ENCODE assay signal across 8 cellular contexts in genomic region chr1:58779837-58780585, GRCh38. TPM values are rescaled to one million over a fixed set of nuclear protein-coding genes. Genes with fewer than 3 reads are reported as not detected.
DNase-seq lines count a peak whose midpoint lies in the region; ATAC-seq, FAIRE-seq and TF ChIP-seq lines count a peak whose summit lies in the region.

No MANE protein-coding gene starts in this region.

- peaks cover 12% of the 10 kb centered on the region; the same call in 2 of the 3 replicates for H3K4me1 ChIP-seq in A549
- H3K4me1 ChIP-seq in HEK293 (ENCODE audit: control insufficient read depth, insufficient read depth, low read length): peaks cover 2% of the 10 kb centered on the region; the same call in 1 of the 2 replicates
- peaks cover 14% of the 10 kb centered on the region for H3K4me1 ChIP-seq in endothelial cell of umbilical vein (ENCODE audit: control insufficient read depth, extremely low read depth, insufficient read depth, low read length)

- no TSS peak for BruUV-seq in endothelial cell of umbilical vein (replicated peaks; lab: Mats Ljungman, UMichigan)

- TF ChIP-seq CTCF in A549 (IDR thresholded peaks at IDR 0.05) (no peak), HEK293 (tag by site-specific recombination; IDR thresholded peaks at IDR 0.05) (no peak), endothelial cell of umbilical vein (IDR thresholded peaks at IDR 0.05; ENCODE audit: extremely low read depth in 1 of 2, insufficient read depth in 1 of 2, low read depth in 1 of 2, low read length in 2 of 2) (no peak), neural crest cell (conservative IDR thresholded peaks at IDR 0.05) (no peak)

- no peaks in the 10 kb centered on the region for H3K27me3 ChIP-seq in endothelial cell of umbilical vein (ENCODE audit: control insufficient read depth in 2 of 2, insufficient read depth in 2 of 2, low read length in 2 of 2)

- dilution Hi-C loops in endothelial cell of umbilical vein (cut with MboI; ENCODE audit: extremely low pct_ligation_motif_present, low sequenced_read_pairs): no loop called here

- H3K9me3 ChIP-seq in A549 (no peaks in the 10 kb centered on the region), HEK293 (ENCODE audit: control insufficient read depth, insufficient read depth, low read depth, low read length) (no peaks in the 10 kb centered on the region), endothelial cell of umbilical vein (replicated peaks; ENCODE audit: control insufficient read depth, insufficient read depth, low read length) (no peaks in the 10 kb centered on the region)

- CTCF ChIA-PET in A549 (lab: Yijun Ruan, JAX) (interaction anchor here (0.9 to 1.5 kb wide), 3 partner anchors 12 to 979 kb away, joined by 3 to 4 read pairs (median 3); no protein-coding TSS in a partner anchor), HEK293 (lab: Yijun Ruan, JAX) (interaction anchor here (0.5 to 3.3 kb wide), 5 partner anchors 11 to 981 kb away, joined by 3 to 17 read pairs (median 6); no protein-coding TSS in a partner anchor), endothelial cell of umbilical vein (lab: Charles Lee) (interaction anchor here (1.0 to 2.3 kb wide), 8 partner anchors 10 to 979 kb away, joined by 3 to 12 read pairs (median 4); no protein-coding TSS in a partner anchor)

- H3K9me3 Mint-ChIP-seq in neural crest cell: no peaks in the 10 kb centered on the region

- H3K27me3 Mint-ChIP-seq in neural crest cell (ENCODE audit: low read depth): peaks cover 19% of the 10 kb centered on the region

- H3K79me2 ChIP-seq in endothelial cell of umbilical vein (ENCODE audit: control insufficient read depth, insufficient read depth, low read length): peaks cover 35% of the 10 kb centered on the region

- H3K9me1 ChIP-seq in endothelial cell of umbilical vein (replicated peaks; ENCODE audit: control insufficient read depth, extremely low read depth, insufficient read depth, low read length): no peaks in the 10 kb centered on the region

- WGBS in A549 (ENCODE audit: missing lambda C conversion rate): 37% methylated on average over 4 of the region's 4 CpGs

- FAIRE-seq in A549 (lab: Jason Lieb, UNC): no peak
- FAIRE-seq in endothelial cell of umbilical vein (lab: Jason Lieb, UNC): peak; percentile 83

- H3K27ac Mint-ChIP-seq in neural crest cell (ENCODE audit: unreplicated experiment): no peak overlapping the region

- H3K4me3 Mint-ChIP-seq in neural crest cell: peak overlapping the region; percentile 95

- no peak for TF ChIP-seq RAD21 in A549 (conservative IDR thresholded peaks at IDR 0.05 in 1 of 2, IDR thresholded peaks at IDR 0.05 in 1 of 2)

- peak overlapping the region; percentile 85 for H3K4me2 ChIP-seq in A549
- peak overlapping the region; percentile 96 for H3K4me2 ChIP-seq in endothelial cell of umbilical vein (ENCODE audit: insufficient read depth, low read length)

- H3K36me3 Mint-ChIP-seq in neural crest cell (ENCODE audit: low read depth): peaks cover 4% of the 10 kb centered on the region

- peak overlapping the region; percentile 98 for H3K9ac ChIP-seq in endothelial cell of umbilical vein (replicated peaks; ENCODE audit: extremely low read depth, insufficient read depth, low read length)

- DNase-seq in A549 (ENCODE audit: low read depth in 1 of 2, low spot score in 1 of 2) (peak in 1 of 2 experiments; percentile 77), RPMI8226 (peak; percentile 81), endothelial cell of umbilical vein (ENCODE audit: low read depth, low spot score) (peak; percentile 79), neural crest cell (ENCODE audit: low read depth, low spot score) (no peak)

- ATAC-seq in A549 (peak in 1 of 2 experiments; percentile 2; a peak in 2 of 6 replicates), HG02571 (IDR thresholded peaks at IDR 0.05; ENCODE audit: unreplicated experiment) (no peak), GM21528 (IDR thresholded peaks at IDR 0.05; ENCODE audit: low FRiP score, unreplicated experiment) (no peak)
- ATAC-seq in activated CD4-positive, CD25-positive, alpha-beta regulatory T cell treated with anti-CD3 and anti-CD28 coated beads, Interleukin-2, amount 50 U/mL, for 24 hours: no peak

- H3K36me3 ChIP-seq in HEK293 (ENCODE audit: control insufficient read depth in 2 of 2, insufficient read depth in 1 of 2, low read length in 2 of 2) (peaks cover 0 to 18% of the 10 kb centered on the region in 2 experiments; a peak in 1 of 3 replicates), endothelial cell of umbilical vein (ENCODE audit: control insufficient read depth in 2 of 2, extremely low read depth in 1 of 2, insufficient read depth in 2 of 2, low read length in 2 of 2) (no peaks in the 10 kb centered on the region)

- peak overlapping the region in 1 of 2 experiments; percentile 22; a peak in 1 of 6 replicates for H3K27ac ChIP-seq in A549
- H3K27ac ChIP-seq in HEK293 (ENCODE audit: extremely low read depth, low read depth, low read length): peak overlapping the region; percentile 97
- no peak overlapping the region for H3K27ac ChIP-seq in endothelial cell of umbilical vein (ENCODE audit: insufficient read depth, low read depth, low read length)

- intact Hi-C loops in endothelial cell of umbilical vein (cut with micrococcal nuclease): loop anchor here (1.0 to 5.0 kb wide), 2 partner anchors 25 to 263 kb away; no protein-coding TSS in a partner anchor

- no peak for TF ChIP-seq POLR2A in A549 (IDR thresholded peaks at IDR 0.05; ENCODE audit: low read length)
- peak; percentile 84 for TF ChIP-seq POLR2A in endothelial cell of umbilical vein (IDR thresholded peaks at IDR 0.05; ENCODE audit: low read depth, low read length)

- POLR2A ChIA-PET in A549 (lab: Yijun Ruan, JAX) (interaction anchor here (1.6 kb wide), 1 partner anchor 69 kb away, joined by 4 read pairs; no protein-coding TSS in a partner anchor), HEK293 (lab: Yijun Ruan, JAX) (interaction anchor here (2.1 to 3.0 kb wide), 3 partner anchors 25 to 435 kb away, joined by 6 to 9 read pairs (median 7); no protein-coding TSS in a partner anchor), endothelial cell of umbilical vein (lab: Charles Lee) (interaction anchor here (0.6 to 3.1 kb wide), 3 partner anchors 11 to 979 kb away, joined by 3 to 8 read pairs (median 6); no protein-coding TSS in a partner anchor)

- no peak for TF ChIP-seq EP300 in A549 (IDR thresholded peaks at IDR 0.05)

- peak overlapping the region; percentile 95; the same call in 2 of the 3 replicates for H3K4me3 ChIP-seq in A549
- peak overlapping the region; percentile 91 for H3K4me3 ChIP-seq in HEK293 (ENCODE audit: low read depth, low read length)
- H3K4me3 ChIP-seq in endothelial cell of umbilical vein (replicated peaks in 1 of 3; ENCODE audit: insufficient read depth in 1 of 3, low read depth in 1 of 3, low read length in 3 of 3): peak overlapping the region in 1 of 3 experiments; percentile 80

- no peak overlapping the region for H2AFZ ChIP-seq in endothelial cell of umbilical vein (ENCODE audit: low read depth, low read length)

- H4K20me1 ChIP-seq in endothelial cell of umbilical vein (replicated peaks; ENCODE audit: control insufficient read depth, extremely low read depth, insufficient read depth, low read length): no peaks in the 10 kb centered on the region

- peaks cover 32% of the 10 kb centered on the region for H3K4me1 Mint-ChIP-seq in neural crest cell

TF ChIP-seq in A549, 52 proteins besides CTCF, POLR2A, EP300 and RAD21 (continues in another document):
- no peak for TF ChIP-seq CEBPB (IDR thresholded peaks at IDR 0.05)
- TF ChIP-seq MAX (IDR thresholded peaks at IDR 0.05): no peak
- TF ChIP-seq FOSL2 (IDR thresholded peaks at IDR 0.05): no peak
- TF ChIP-seq FOSL2 (CRISPR knock-in tag; IDR thresholded peaks at IDR 0.05): no peak
- TF ChIP-seq HEYL (CRISPR knock-in tag; IDR thresholded peaks at IDR 0.05): 0 out of 2 replicates have a peak, but pooled peaks have one; percentile 15

TF ChIP-seq in HEK293, 187 proteins besides CTCF, POLR2A, EP300 and RAD21 (continues in another document):
- peak; percentile 88 for TF ChIP-seq ZNF366 (tag by site-specific recombination; conservative IDR thresholded peaks at IDR 0.05)
- TF ChIP-seq ZNF645 (tag by site-specific recombination; IDR thresholded peaks at IDR 0.05): no peak

TF ChIP-seq in endothelial cell of umbilical vein, 7 proteins besides CTCF, POLR2A, EP300 and RAD21:
- TF ChIP-seq POLR2AphosphoS5 (IDR thresholded peaks at IDR 0.05; ENCODE audit: insufficient read depth, low read depth, low read length) (peak; percentile 81), GATA2 (IDR thresholded peaks at IDR 0.05; ENCODE audit: insufficient read depth, insufficient read length, low read depth, low read length) (no peak)

RNA-seq across cellular contexts. Expression of gene JUN, which starts 3.8 kb away (rescaled TPM):
- polyA plus RNA-seq in A549 (2011; rRNA removed) (32.6 and 59.8 TPM in 2 replicates), A549 (2017; fragmentation: RNase III; extraction: RNeasy Plus Mini Kit Qiagen cat#74134 plus additional on column Dnase treatment) (23.3 to 27.4 TPM (median 23.3 TPM) in 3 replicates), endothelial cell of umbilical vein (80.0 and 89.3 TPM in 2 replicates)
- 60.3 and 71.5 TPM in 2 replicates for polyA plus RNA-seq in A549 (2012; cell fraction: cytosol; rRNA removed)
- 96.1 and 156 TPM in 2 replicates for polyA plus RNA-seq in A549 (2012; cell fraction: nucleus; rRNA removed)
- 47.1 and 53.4 TPM in 2 replicates for polyA minus RNA-seq in A549 (2011; rRNA and poly(A)+ RNA removed)
- total RNA-seq in endothelial cell of umbilical vein (81.1 and 88.3 TPM in 2 replicates), neural crest cell (28.7 and 29.0 TPM in 2 replicates)
- polyA plus RNA-seq in endothelial cell of umbilical vein (2011; cell fraction: cytosol; rRNA removed): 57.8 and 84.1 TPM in 2 replicates
- polyA plus RNA-seq in endothelial cell of umbilical vein (2011; cell fraction: nucleus; rRNA removed): 130 and 140 TPM in 2 replicates
- 67.6 and 99.1 TPM in 2 replicates for polyA plus RNA-seq in endothelial cell of umbilical vein (2012)
- 50.1 and 61.0 TPM in 2 replicates for polyA minus RNA-seq in endothelial cell of umbilical vein
- 12.2 TPM for polyA minus RNA-seq in endothelial cell of umbilical vein (2011; cell fraction: cytosol; rRNA and poly(A)+ RNA removed)
- 92.9 and 191 TPM in 2 replicates for polyA minus RNA-seq in endothelial cell of umbilical vein (2011; cell fraction: nucleus; rRNA and poly(A)+ RNA removed)

Comparison
In these comparisons a context has a peak if more than half of its experiments do, and no peak if none do; other contexts are left out.
1. Of the 5 proteins assayed by ChIP-seq in both HEK293 and A549: peak only in HEK293: none; only in A549: HOXA7 and PBX3; in both: none; in neither: 3.